In the genomic region with DNA sequence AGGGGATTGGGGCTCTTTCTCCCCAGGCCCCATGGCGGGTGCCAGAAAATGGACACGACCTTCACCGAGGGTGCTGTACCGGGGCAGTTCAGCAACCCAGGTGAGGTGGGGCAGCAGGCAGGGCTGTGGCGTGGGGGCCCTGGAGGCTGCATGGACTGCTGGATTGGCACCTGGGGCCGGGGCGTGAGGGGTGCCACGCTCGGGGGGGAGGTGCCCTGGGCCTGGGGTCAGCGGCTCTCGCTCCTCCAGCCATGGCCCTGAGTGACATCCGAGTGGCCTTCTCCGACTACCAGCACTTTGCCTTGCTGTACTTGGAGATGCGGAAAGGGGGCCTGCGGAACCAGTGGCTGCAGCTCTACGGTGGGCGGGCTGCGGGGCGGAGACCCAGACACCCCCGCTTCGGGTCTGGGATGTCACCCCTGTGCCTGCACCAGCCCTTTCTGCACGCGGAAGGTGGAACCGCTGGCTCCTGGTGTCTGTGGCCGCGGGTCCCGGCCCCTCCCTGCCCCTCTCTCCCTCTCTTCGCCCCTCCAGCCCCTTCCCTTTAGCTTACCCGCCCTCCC, we compare ENCODE assay signal across 2 cellular contexts.
TF ChIP-seq lines count a peak whose summit lies in the region.

No MANE protein-coding gene starts in this region.

TF ChIP-seq in GM23338, 12 proteins besides CTCF, POLR2A, EP300 and RAD21 (continues in another document):
- TF ChIP-seq ZNF114 (CRISPR knock-in tag; IDR thresholded peaks at IDR 0.05): no peak
- TF ChIP-seq NANOG (IDR thresholded peaks at IDR 0.05; ENCODE audit: borderline replicate concordance): no peak
- TF ChIP-seq JUNB (IDR thresholded peaks at IDR 0.05; ENCODE audit: unreplicated experiment): no peak
- no peak for TF ChIP-seq EZH2 (IDR thresholded peaks at IDR 0.05; ENCODE audit: low read depth, unreplicated experiment)
- no peak for TF ChIP-seq CREB1 (CRISPR knock-in tag; IDR thresholded peaks at IDR 0.05; ENCODE audit: low read depth)
- TF ChIP-seq ZNF331 (CRISPR knock-in tag; IDR thresholded peaks at IDR 0.05; ENCODE audit: low read depth): no peak
- no peak for TF ChIP-seq EZH2phosphoT487 (IDR thresholded peaks at IDR 0.05; ENCODE audit: unreplicated experiment)
- TF ChIP-seq, protein P1, sequence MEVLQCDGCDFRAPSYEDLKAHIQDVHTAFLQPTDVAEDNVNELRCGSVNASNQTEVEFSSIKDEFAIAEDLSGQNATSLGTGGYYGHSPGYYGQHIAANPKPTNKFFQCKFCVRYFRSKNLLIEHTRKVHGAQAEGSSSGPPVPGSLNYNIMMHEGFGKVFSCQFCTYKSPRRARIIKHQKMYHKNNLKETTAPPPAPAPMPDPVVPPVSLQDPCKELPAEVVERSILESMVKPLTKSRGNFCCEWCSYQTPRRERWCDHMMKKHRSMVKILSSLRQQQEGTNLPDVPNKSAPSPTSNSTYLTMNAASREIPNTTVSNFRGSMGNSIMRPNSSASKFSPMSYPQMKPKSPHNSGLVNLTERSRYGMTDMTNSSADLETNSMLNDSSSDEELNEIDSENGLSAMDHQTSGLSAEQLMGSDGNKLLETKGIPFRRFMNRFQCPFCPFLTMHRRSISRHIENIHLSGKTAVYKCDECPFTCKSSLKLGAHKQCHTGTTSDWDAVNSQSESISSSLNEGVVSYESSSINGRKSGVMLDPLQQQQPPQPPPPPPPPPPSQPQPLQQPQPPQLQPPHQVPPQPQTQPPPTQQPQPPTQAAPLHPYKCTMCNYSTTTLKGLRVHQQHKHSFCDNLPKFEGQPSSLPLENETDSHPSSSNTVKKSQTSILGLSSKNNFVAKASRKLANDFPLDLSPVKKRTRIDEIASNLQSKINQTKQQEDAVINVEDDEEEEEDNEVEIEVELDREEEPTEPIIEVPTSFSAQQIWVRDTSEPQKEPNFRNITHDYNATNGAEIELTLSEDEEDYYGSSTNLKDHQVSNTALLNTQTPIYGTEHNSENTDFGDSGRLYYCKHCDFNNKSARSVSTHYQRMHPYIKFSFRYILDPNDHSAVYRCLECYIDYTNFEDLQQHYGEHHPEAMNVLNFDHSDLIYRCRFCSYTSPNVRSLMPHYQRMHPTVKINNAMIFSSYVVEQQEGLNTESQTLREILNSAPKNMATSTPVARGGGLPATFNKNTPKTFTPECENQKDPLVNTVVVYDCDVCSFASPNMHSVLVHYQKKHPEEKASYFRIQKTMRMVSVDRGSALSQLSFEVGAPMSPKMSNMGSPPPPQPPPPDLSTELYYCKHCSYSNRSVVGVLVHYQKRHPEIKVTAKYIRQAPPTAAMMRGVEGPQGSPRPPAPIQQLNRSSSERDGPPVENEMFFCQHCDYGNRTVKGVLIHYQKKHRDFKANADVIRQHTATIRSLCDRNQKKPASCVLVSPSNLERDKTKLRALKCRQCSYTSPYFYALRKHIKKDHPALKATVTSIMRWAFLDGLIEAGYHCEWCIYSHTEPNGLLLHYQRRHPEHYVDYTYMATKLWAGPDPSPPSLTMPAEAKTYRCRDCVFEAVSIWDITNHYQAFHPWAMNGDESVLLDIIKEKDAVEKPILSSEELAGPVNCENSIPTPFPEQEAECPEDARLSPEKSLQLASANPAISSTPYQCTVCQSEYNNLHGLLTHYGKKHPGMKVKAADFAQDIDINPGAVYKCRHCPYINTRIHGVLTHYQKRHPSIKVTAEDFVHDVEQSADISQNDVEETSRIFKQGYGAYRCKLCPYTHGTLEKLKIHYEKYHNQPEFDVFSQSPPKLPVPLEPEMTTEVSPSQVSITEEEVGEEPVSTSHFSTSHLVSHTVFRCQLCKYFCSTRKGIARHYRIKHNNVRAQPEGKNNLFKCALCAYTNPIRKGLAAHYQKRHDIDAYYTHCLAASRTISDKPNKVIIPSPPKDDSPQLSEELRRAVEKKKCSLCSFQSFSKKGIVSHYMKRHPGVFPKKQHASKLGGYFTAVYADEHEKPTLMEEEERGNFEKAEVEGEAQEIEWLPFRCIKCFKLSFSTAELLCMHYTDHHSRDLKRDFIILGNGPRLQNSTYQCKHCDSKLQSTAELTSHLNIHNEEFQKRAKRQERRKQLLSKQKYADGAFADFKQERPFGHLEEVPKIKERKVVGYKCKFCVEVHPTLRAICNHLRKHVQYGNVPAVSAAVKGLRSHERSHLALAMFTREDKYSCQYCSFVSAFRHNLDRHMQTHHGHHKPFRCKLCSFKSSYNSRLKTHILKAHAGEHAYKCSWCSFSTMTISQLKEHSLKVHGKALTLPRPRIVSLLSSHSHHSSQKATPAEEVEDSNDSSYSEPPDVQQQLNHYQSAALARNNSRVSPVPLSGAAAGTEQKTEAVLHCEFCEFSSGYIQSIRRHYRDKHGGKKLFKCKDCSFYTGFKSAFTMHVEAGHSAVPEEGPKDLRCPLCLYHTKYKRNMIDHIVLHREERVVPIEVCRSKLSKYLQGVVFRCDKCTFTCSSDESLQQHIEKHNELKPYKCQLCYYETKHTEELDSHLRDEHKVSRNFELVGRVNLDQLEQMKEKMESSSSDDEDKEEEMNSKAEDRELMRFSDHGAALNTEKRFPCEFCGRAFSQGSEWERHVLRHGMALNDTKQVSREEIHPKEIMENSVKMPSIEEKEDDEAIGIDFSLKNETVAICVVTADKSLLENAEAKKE (CRISPR knock-in tag; IDR thresholded peaks at IDR 0.05): no peak
- TF ChIP-seq STAT1 (IDR thresholded peaks at IDR 0.05; ENCODE audit: unreplicated experiment): no peak
- no peak for TF ChIP-seq POLR2AphosphoS5 (IDR thresholded peaks at IDR 0.05; ENCODE audit: low read depth)
- TF ChIP-seq, protein P2, sequence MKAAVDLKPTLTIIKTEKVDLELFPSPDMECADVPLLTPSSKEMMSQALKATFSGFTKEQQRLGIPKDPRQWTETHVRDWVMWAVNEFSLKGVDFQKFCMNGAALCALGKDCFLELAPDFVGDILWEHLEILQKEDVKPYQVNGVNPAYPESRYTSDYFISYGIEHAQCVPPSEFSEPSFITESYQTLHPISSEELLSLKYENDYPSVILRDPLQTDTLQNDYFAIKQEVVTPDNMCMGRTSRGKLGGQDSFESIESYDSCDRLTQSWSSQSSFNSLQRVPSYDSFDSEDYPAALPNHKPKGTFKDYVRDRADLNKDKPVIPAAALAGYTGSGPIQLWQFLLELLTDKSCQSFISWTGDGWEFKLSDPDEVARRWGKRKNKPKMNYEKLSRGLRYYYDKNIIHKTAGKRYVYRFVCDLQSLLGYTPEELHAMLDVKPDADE (IDR thresholded peaks at IDR 0.05): no peak

TF ChIP-seq in WTC11, 78 proteins besides CTCF, POLR2A, EP300 and RAD21:
- TF ChIP-seq, protein P3, sequence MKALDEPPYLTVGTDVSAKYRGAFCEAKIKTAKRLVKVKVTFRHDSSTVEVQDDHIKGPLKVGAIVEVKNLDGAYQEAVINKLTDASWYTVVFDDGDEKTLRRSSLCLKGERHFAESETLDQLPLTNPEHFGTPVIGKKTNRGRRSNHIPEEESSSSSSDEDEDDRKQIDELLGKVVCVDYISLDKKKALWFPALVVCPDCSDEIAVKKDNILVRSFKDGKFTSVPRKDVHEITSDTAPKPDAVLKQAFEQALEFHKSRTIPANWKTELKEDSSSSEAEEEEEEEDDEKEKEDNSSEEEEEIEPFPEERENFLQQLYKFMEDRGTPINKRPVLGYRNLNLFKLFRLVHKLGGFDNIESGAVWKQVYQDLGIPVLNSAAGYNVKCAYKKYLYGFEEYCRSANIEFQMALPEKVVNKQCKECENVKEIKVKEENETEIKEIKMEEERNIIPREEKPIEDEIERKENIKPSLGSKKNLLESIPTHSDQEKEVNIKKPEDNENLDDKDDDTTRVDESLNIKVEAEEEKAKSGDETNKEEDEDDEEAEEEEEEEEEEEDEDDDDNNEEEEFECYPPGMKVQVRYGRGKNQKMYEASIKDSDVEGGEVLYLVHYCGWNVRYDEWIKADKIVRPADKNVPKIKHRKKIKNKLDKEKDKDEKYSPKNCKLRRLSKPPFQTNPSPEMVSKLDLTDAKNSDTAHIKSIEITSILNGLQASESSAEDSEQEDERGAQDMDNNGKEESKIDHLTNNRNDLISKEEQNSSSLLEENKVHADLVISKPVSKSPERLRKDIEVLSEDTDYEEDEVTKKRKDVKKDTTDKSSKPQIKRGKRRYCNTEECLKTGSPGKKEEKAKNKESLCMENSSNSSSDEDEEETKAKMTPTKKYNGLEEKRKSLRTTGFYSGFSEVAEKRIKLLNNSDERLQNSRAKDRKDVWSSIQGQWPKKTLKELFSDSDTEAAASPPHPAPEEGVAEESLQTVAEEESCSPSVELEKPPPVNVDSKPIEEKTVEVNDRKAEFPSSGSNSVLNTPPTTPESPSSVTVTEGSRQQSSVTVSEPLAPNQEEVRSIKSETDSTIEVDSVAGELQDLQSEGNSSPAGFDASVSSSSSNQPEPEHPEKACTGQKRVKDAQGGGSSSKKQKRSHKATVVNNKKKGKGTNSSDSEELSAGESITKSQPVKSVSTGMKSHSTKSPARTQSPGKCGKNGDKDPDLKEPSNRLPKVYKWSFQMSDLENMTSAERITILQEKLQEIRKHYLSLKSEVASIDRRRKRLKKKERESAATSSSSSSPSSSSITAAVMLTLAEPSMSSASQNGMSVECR (CRISPR knock-in tag; IDR thresholded peaks at IDR 0.05; ENCODE audit: borderline replicate concordance): no peak
- TF ChIP-seq OVOL2 (CRISPR knock-in tag; IDR thresholded peaks at IDR 0.05; ENCODE audit: borderline replicate concordance) (no peak), TEAD1 (CRISPR knock-in tag; IDR thresholded peaks at IDR 0.05) (no peak), KAT7 (CRISPR knock-in tag; IDR thresholded peaks at IDR 0.05; ENCODE audit: borderline replicate concordance) (no peak), CBFB (CRISPR knock-in tag; IDR thresholded peaks at IDR 0.05; ENCODE audit: low read depth) (no peak), SOX15 (CRISPR knock-in tag; IDR thresholded peaks at IDR 0.05) (no peak), RORB (CRISPR knock-in tag; IDR thresholded peaks at IDR 0.05) (no peak), ZNF671 (CRISPR knock-in tag; IDR thresholded peaks at IDR 0.05) (no peak), NR1H2 (CRISPR knock-in tag; IDR thresholded peaks at IDR 0.05) (no peak), ELF4 (CRISPR knock-in tag; IDR thresholded peaks at IDR 0.05; ENCODE audit: low read depth) (no peak), ZNF219 (CRISPR knock-in tag; IDR thresholded peaks at IDR 0.05; ENCODE audit: borderline replicate concordance) (no peak)
- TF ChIP-seq, protein P4, sequence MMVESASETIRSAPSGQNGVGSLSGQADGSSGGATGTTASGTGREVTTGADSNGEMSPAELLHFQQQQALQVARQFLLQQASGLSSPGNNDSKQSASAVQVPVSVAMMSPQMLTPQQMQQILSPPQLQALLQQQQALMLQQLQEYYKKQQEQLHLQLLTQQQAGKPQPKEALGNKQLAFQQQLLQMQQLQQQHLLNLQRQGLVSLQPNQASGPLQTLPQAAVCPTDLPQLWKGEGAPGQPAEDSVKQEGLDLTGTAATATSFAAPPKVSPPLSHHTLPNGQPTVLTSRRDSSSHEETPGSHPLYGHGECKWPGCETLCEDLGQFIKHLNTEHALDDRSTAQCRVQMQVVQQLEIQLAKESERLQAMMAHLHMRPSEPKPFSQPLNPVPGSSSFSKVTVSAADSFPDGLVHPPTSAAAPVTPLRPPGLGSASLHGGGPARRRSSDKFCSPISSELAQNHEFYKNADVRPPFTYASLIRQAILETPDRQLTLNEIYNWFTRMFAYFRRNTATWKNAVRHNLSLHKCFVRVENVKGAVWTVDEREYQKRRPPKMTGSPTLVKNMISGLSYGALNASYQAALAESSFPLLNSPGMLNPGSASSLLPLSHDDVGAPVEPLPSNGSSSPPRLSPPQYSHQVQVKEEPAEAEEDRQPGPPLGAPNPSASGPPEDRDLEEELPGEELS (CRISPR knock-in tag; IDR thresholded peaks at IDR 0.05): no peak
- TF ChIP-seq, protein P5, sequence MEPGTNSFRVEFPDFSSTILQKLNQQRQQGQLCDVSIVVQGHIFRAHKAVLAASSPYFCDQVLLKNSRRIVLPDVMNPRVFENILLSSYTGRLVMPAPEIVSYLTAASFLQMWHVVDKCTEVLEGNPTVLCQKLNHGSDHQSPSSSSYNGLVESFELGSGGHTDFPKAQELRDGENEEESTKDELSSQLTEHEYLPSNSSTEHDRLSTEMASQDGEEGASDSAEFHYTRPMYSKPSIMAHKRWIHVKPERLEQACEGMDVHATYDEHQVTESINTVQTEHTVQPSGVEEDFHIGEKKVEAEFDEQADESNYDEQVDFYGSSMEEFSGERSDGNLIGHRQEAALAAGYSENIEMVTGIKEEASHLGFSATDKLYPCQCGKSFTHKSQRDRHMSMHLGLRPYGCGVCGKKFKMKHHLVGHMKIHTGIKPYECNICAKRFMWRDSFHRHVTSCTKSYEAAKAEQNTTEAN (CRISPR knock-in tag; IDR thresholded peaks at IDR 0.05): no peak
- TF ChIP-seq, protein P6, sequence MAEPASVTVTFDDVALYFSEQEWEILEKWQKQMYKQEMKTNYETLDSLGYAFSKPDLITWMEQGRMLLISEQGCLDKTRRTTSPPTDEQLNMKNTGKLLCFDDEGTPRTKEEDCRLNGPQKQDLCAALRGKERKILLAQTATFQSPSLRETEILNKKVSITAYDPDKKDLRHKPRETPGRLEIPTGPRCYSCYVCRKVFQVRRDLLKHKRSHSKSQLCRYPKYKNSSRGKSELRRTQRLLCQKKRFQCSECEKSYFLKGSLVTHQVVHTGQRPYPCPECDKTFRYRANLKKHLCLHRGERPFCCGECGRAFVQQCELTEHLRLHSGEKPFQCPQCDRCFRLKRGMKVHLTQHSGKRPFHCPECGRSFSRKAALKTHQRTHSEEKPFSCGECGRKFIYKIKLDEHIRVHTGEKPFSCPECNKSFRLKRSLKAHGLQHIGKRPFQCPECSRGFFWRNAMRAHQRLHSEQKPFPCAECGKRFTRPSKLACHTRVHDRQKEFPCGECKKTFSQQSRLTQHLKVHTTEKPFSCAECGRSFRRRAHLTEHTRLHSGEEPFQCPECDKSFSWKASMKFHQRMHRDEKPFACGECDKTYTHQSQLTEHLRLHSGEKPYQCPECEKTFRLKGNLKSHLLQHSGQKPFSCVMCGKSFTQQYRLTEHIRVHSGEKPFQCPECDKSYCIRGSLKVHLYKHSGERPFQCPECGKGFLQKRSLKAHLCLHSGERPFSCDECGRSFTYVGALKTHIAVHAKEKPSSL (CRISPR knock-in tag; conservative IDR thresholded peaks at IDR 0.05): no peak
- TF ChIP-seq, protein P7, sequence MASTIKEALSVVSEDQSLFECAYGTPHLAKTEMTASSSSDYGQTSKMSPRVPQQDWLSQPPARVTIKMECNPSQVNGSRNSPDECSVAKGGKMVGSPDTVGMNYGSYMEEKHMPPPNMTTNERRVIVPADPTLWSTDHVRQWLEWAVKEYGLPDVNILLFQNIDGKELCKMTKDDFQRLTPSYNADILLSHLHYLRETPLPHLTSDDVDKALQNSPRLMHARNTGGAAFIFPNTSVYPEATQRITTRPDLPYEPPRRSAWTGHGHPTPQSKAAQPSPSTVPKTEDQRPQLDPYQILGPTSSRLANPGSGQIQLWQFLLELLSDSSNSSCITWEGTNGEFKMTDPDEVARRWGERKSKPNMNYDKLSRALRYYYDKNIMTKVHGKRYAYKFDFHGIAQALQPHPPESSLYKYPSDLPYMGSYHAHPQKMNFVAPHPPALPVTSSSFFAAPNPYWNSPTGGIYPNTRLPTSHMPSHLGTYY (CRISPR knock-in tag; IDR thresholded peaks at IDR 0.05): no peak
- TF ChIP-seq, protein P8, sequence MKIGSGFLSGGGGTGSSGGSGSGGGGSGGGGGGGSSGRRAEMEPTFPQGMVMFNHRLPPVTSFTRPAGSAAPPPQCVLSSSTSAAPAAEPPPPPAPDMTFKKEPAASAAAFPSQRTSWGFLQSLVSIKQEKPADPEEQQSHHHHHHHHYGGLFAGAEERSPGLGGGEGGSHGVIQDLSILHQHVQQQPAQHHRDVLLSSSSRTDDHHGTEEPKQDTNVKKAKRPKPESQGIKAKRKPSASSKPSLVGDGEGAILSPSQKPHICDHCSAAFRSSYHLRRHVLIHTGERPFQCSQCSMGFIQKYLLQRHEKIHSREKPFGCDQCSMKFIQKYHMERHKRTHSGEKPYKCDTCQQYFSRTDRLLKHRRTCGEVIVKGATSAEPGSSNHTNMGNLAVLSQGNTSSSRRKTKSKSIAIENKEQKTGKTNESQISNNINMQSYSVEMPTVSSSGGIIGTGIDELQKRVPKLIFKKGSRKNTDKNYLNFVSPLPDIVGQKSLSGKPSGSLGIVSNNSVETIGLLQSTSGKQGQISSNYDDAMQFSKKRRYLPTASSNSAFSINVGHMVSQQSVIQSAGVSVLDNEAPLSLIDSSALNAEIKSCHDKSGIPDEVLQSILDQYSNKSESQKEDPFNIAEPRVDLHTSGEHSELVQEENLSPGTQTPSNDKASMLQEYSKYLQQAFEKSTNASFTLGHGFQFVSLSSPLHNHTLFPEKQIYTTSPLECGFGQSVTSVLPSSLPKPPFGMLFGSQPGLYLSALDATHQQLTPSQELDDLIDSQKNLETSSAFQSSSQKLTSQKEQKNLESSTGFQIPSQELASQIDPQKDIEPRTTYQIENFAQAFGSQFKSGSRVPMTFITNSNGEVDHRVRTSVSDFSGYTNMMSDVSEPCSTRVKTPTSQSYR (CRISPR knock-in tag; IDR thresholded peaks at IDR 0.05): no peak
